ENCODE assay signal across 8 cellular contexts in the genomic region with DNA sequence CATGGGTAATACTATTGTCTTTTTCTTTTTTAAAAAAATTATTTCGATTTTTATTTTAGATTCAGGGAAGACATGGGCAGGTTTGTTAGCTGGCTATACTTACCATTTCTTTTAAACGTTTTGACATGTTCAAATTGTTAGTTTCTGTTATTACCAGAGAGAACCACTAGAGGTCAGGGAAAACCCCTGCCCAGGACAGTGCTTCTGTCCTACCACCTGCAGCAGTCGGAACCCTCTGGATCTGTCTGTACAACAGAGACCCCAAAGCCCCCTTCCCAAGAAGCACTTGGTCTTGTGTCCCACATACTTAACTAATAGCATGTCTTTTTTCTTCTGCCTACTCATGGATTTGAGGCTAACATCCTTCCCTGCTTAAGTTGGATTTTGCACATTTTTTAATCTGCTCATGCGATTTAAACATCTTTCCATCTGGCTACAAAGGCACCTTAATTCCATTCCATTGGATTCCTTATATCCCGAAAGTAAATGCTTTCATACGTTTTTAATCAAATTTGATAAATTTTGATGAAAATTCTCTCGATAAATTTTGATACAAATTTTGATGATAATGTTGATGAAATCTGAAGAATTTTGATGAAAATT. TPM values are rescaled to one million over a fixed set of nuclear protein-coding genes. Genes with fewer than 3 reads are reported as not detected.
DNase-seq lines count a peak whose midpoint lies in the region; ATAC-seq and TF ChIP-seq lines count a peak whose summit lies in the region.

No MANE protein-coding gene starts in this region.

- no peaks in the 10 kb centered on the region for H3K36me3 Mint-ChIP-seq in activated T-helper 1 cell treated with anti-CD3 and anti-CD28 coated beads, Interleukin-12 subunit alpha, Interleukin-12 subunit beta, Interleukin-2, Interleukin-4 antibody, amounts not matched to agents 30 ng/mL and 10 ng/mL and 1 ng/mL, durations not matched to agents 14 hours and 24 hours and 36 hours (ENCODE audit: low read depth)

- peak; percentile 83 for TF ChIP-seq CTCF in choroid plexus epithelial cell (conservative IDR thresholded peaks at IDR 0.05; ENCODE audit: low read depth, low read length)

- H3K4me3 ChIP-seq in choroid plexus epithelial cell (ENCODE audit: low read depth, low read length), result no peak overlapping the region

- no peaks in the 10 kb centered on the region for H3K4me1 Mint-ChIP-seq in activated T-helper 1 cell treated with anti-CD3 and anti-CD28 coated beads, Interleukin-12 subunit alpha, Interleukin-12 subunit beta, Interleukin-2, Interleukin-4 antibody, amounts not matched to agents 30 ng/mL and 10 ng/mL and 1 ng/mL, durations not matched to agents 14 hours and 24 hours and 36 hours (ENCODE audit: low read depth)

- H3K27me3 Mint-ChIP-seq in activated T-helper 1 cell treated with anti-CD3 and anti-CD28 coated beads, Interleukin-12 subunit alpha, Interleukin-12 subunit beta, Interleukin-2, Interleukin-4 antibody, amounts not matched to agents 30 ng/mL and 10 ng/mL and 1 ng/mL, durations not matched to agents 14 hours and 24 hours and 36 hours (ENCODE audit: insufficient read depth), result peaks cover 8% of the 10 kb centered on the region

- peak; percentile 55 for DNase-seq in SIG-M5 treated with dmso at 0.1 percent for 504 hours (lab: John Stamatoyannopoulos, UW; ENCODE audit: unreplicated experiment)
- no peak for DNase-seq in SIG-M5 (lab: John Stamatoyannopoulos, UW)
- DNase-seq in OCI-M1 (lab: John Stamatoyannopoulos, UW), result peak; percentile 85
- DNase-seq in choroid plexus epithelial cell (ENCODE audit: low read depth), result peak; percentile 71
- peak; percentile 47 for DNase-seq in medulla oblongata (ENCODE audit: extremely low spot score)
- DNase-seq in activated T-helper 1 cell treated with anti-CD3 and anti-CD28 coated beads, Interleukin-12 subunit alpha, Interleukin-12 subunit beta, Interleukin-2, Interleukin-4 antibody, amounts not matched to agents 30 ng/mL and 10 ng/mL and 1 ng/mL, durations not matched to agents 14 hours and 24 hours and 36 hours (ENCODE audit: low spot score), result no peak

- no peak overlapping the region for H3K27ac Mint-ChIP-seq in activated T-helper 1 cell treated with anti-CD3 and anti-CD28 coated beads, Interleukin-12 subunit alpha, Interleukin-12 subunit beta, Interleukin-2, Interleukin-4 antibody, amounts not matched to agents 30 ng/mL and 10 ng/mL and 1 ng/mL, durations not matched to agents 14 hours and 24 hours and 36 hours

- no peaks in the 10 kb centered on the region for H3K9me3 Mint-ChIP-seq in activated T-helper 1 cell treated with anti-CD3 and anti-CD28 coated beads, Interleukin-12 subunit alpha, Interleukin-12 subunit beta, Interleukin-2, Interleukin-4 antibody, amounts not matched to agents 30 ng/mL and 10 ng/mL and 1 ng/mL, durations not matched to agents 14 hours and 24 hours and 36 hours

- ATAC-seq in GM21447 (IDR thresholded peaks at IDR 0.05; ENCODE audit: unreplicated experiment), result peak; percentile 95
- peak; percentile 96 for ATAC-seq in HG03521 (IDR thresholded peaks at IDR 0.05; ENCODE audit: unreplicated experiment)

- no peak overlapping the region for H3K4me3 Mint-ChIP-seq in activated T-helper 1 cell treated with anti-CD3 and anti-CD28 coated beads, Interleukin-12 subunit alpha, Interleukin-12 subunit beta, Interleukin-2, Interleukin-4 antibody, amounts not matched to agents 30 ng/mL and 10 ng/mL and 1 ng/mL, durations not matched to agents 14 hours and 24 hours and 36 hours

- intact Hi-C loops in activated T-helper 1 cell treated with anti-CD3 and anti-CD28 coated beads, Interleukin-12 subunit alpha, Interleukin-12 subunit beta, Interleukin-2, Interleukin-4 antibody, amounts not matched to agents 30 ng/mL and 10 ng/mL and 1 ng/mL, durations not matched to agents 14 hours and 24 hours and 36 hours (cut with micrococcal nuclease), result loop anchor here (1.0 kb wide), 1 partner anchor 96 kb away; no protein-coding TSS in a partner anchor

RNA-seq across cellular contexts. Expression of a gene that starts 10.0 kb away (rescaled TPM):
- 0.05 TPM in 1 of 2 replicates, not detected in the other for total RNA-seq in activated T-helper 1 cell treated with anti-CD3 and anti-CD28 coated beads, Interleukin-12 subunit alpha, Interleukin-12 subunit beta, Interleukin-2, Interleukin-4 antibody, amounts not matched to agents 30 ng/mL and 10 ng/mL and 1 ng/mL, durations not matched to agents 14 hours and 24 hours and 36 hours

Comparison
In these comparisons a context has a peak if more than half of its experiments do, and no peak if none do; other contexts are left out.
1. DNase-seq: peak in SIG-M5 treated with dmso at 0.1 percent for 504 hours (single experiment), OCI-M1 (single experiment), choroid plexus epithelial cell (single experiment) and medulla oblongata (single experiment); none in SIG-M5 (single experiment) and activated T-helper 1 cell treated with anti-CD3 and anti-CD28 coated beads, Interleukin-12 subunit alpha, Interleukin-12 subunit beta, Interleukin-2, Interleukin-4 antibody, amounts not matched to agents 30 ng/mL and 10 ng/mL and 1 ng/mL, durations not matched to agents 14 hours and 24 hours and 36 hours (single experiment).